ENCODE assay signal across 27 cellular contexts in the genomic region with DNA sequence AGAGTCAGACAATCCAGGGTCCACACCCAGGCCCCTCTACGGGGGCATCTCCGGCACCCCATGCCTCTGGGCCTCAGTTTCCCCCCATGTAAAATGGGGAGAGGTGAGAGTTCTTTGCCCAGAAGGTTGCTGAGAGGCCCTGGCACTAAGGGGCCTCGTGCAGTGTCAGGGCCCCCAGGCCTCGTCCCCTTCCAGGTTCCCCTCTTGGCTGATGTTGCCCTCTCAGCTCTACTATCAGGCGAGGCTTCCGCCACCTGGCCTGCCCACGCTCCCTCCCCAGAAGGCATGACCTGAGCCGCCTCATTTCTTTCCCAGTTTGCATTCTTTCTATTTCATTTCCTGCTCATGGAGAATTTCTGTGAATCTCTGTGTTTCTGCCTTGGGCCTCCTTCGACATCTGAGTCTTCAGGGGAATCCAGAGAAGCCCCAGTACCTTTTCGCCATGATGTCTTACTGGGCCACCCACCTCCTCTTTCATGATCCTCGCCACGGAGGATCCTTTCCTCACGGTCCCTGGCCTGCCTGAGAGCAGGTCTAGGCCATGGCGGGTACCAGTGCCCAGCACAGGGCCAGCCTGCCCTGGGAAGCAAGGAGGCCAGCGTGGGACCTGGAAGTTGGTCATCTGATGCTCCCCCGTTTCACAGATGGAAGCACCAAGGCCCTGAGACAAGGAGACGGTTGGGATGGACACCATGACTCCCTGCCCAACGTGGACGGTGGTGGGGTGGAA.
"Had no signal": no experiment of that assay in that cellular context is flagged by ENCODE, and none has a peak within 500 bp of the region (broad histone marks: within the 10 kb centered on the region; RNA-seq: fewer than 3 reads in every experiment).

No MANE protein-coding gene starts in this region.

- H3K9me3 Mint-ChIP-seq: activated CD4-positive, alpha-beta memory T cell treated with anti-CD3 and anti-CD28 coated beads, Interleukin-2, amount 10 ng/mL, durations not matched to agents 7 days and 5 days; activated CD4-positive, alpha-beta T cell treated with anti-CD3 and anti-CD28 coated beads, Interleukin-2, amount 10 ng/mL, durations not matched to agents 24 days and 14 days; activated T-helper 2 cell treated with anti-CD3 and anti-CD28 coated beads, Interferon-gamma antibody, Interleukin-2, Interleukin-4, amounts not matched to agents 10 μg/mL and 5 μg/mL and 100 μg/mL, durations not matched to agents 14 hours and 24 hours and 36 hours; natural killer cell; T-helper 1 cell treated with Interleukin-12 subunit alpha and Interleukin-12 subunit beta and Interleukin-4 antibody, amounts not matched to agents 30 μg/mL and 1 μg/mL, for 36 hours had no signal

- H3K4me1 Mint-ChIP-seq: activated CD4-positive, alpha-beta memory T cell treated with anti-CD3 and anti-CD28 coated beads, Interleukin-2, amount 10 ng/mL, durations not matched to agents 7 days and 5 days; activated CD4-positive, alpha-beta T cell treated with anti-CD3 and anti-CD28 coated beads, Interleukin-2, amount 10 ng/mL, durations not matched to agents 24 days and 14 days; natural killer cell had no signal

- H3K4me3 ChIP-seq: heart right ventricle, left lung, lung, right lobe of liver, skin epidermis, suprapubic skin, tibial artery had no signal

- H3K4me2 ChIP-seq: SK-N-SH had no signal

- ATAC-seq: activated CD4-positive, CD25-positive, alpha-beta regulatory T cell treated with anti-CD3 and anti-CD28 coated beads, Interleukin-2, amount 50 U/mL, for 24 hours; heart right ventricle; left lung; natural killer cell had no signal

- H3K27me3 ChIP-seq: heart right ventricle, left lung, right lobe of liver, suprapubic skin, tibial artery had no signal

- H3K27ac Mint-ChIP-seq: activated CD4-positive, alpha-beta memory T cell treated with anti-CD3 and anti-CD28 coated beads, Interleukin-2, amount 10 ng/mL, durations not matched to agents 7 days and 5 days; activated CD4-positive, alpha-beta T cell treated with anti-CD3 and anti-CD28 coated beads, Interleukin-2, amount 10 ng/mL, durations not matched to agents 24 days and 14 days; activated T-helper 2 cell treated with anti-CD3 and anti-CD28 coated beads, Interferon-gamma antibody, Interleukin-2, Interleukin-4, amounts not matched to agents 10 μg/mL and 5 μg/mL and 100 μg/mL, durations not matched to agents 14 hours and 24 hours and 36 hours; progenitor cell of endocrine pancreas; T-helper 1 cell treated with Interleukin-12 subunit alpha and Interleukin-12 subunit beta and Interleukin-4 antibody, amounts not matched to agents 30 μg/mL and 1 μg/mL, for 36 hours had no signal

- H3K4me3 Mint-ChIP-seq: activated CD4-positive, alpha-beta memory T cell treated with anti-CD3 and anti-CD28 coated beads, Interleukin-2, amount 10 ng/mL, durations not matched to agents 7 days and 5 days; activated CD4-positive, alpha-beta T cell treated with anti-CD3 and anti-CD28 coated beads, Interleukin-2, amount 10 ng/mL, durations not matched to agents 24 days and 14 days; natural killer cell; T-helper 1 cell treated with Interleukin-12 subunit alpha and Interleukin-12 subunit beta and Interleukin-4 antibody, amounts not matched to agents 30 μg/mL and 1 μg/mL, for 36 hours had no signal

- H3K27ac ChIP-seq: heart right ventricle, left lung, right lobe of liver, skin epidermis, suprapubic skin, tibial artery, WERI-Rb-1 had no signal

- H3K9me3 ChIP-seq: heart right ventricle, left lung, right lobe of liver, SK-N-SH, suprapubic skin, tibial artery had no signal

- H3K27me3 Mint-ChIP-seq: activated CD4-positive, alpha-beta memory T cell treated with anti-CD3 and anti-CD28 coated beads, Interleukin-2, amount 10 ng/mL, durations not matched to agents 7 days and 5 days; activated CD4-positive, alpha-beta T cell treated with anti-CD3 and anti-CD28 coated beads, Interleukin-2, amount 10 ng/mL, durations not matched to agents 24 days and 14 days; progenitor cell of endocrine pancreas had no signal

- H3K4me1 ChIP-seq: heart right ventricle, left lung, right lobe of liver, suprapubic skin, tibial artery had no signal

- DNase-seq: activated CD4-positive, alpha-beta memory T cell treated with anti-CD3 and anti-CD28 coated beads, Interleukin-2, amount 10 ng/mL, durations not matched to agents 7 days and 5 days; activated CD4-positive, alpha-beta T cell treated with anti-CD3 and anti-CD28 coated beads, Interleukin-2, amount 10 ng/mL, durations not matched to agents 24 days and 14 days; activated CD8-positive, alpha-beta memory T cell treated with anti-CD3 and anti-CD28 coated beads, Interleukin-2, amount 50 U/mL, for 48 hours; activated naive CD4-positive, alpha-beta T cell; activated T-cell treated with anti-CD3 and anti-CD28 coated beads, Interleukin-2, amount 50 U/mL, for 48 hours; amniotic stem cell; caudate nucleus; foreskin fibroblast; heart right ventricle; left lung; mesendoderm; natural killer cell; right lobe of liver; stimulated activated CD4-positive, alpha-beta T cell treated with anti-CD3 and anti-CD28 coated beads, Interleukin-4, amount 100 ng/mL, for 24 hours; stimulated activated naive CD4-positive, alpha-beta T cell; SW 1271; T1000; tibial artery; WERI-Rb-1 had no signal
